ENCODE assay signal across 1 cellular context in genomic region chr2:101120124-101120996, GRCh38.
TF ChIP-seq lines count a peak whose summit lies in the region.

No MANE protein-coding gene starts in this region.

TF ChIP-seq in HepG2, 621 proteins besides CTCF, POLR2A, EP300 and RAD21 (continued from another document and continues in another):
- TF ChIP-seq, protein P1, sequence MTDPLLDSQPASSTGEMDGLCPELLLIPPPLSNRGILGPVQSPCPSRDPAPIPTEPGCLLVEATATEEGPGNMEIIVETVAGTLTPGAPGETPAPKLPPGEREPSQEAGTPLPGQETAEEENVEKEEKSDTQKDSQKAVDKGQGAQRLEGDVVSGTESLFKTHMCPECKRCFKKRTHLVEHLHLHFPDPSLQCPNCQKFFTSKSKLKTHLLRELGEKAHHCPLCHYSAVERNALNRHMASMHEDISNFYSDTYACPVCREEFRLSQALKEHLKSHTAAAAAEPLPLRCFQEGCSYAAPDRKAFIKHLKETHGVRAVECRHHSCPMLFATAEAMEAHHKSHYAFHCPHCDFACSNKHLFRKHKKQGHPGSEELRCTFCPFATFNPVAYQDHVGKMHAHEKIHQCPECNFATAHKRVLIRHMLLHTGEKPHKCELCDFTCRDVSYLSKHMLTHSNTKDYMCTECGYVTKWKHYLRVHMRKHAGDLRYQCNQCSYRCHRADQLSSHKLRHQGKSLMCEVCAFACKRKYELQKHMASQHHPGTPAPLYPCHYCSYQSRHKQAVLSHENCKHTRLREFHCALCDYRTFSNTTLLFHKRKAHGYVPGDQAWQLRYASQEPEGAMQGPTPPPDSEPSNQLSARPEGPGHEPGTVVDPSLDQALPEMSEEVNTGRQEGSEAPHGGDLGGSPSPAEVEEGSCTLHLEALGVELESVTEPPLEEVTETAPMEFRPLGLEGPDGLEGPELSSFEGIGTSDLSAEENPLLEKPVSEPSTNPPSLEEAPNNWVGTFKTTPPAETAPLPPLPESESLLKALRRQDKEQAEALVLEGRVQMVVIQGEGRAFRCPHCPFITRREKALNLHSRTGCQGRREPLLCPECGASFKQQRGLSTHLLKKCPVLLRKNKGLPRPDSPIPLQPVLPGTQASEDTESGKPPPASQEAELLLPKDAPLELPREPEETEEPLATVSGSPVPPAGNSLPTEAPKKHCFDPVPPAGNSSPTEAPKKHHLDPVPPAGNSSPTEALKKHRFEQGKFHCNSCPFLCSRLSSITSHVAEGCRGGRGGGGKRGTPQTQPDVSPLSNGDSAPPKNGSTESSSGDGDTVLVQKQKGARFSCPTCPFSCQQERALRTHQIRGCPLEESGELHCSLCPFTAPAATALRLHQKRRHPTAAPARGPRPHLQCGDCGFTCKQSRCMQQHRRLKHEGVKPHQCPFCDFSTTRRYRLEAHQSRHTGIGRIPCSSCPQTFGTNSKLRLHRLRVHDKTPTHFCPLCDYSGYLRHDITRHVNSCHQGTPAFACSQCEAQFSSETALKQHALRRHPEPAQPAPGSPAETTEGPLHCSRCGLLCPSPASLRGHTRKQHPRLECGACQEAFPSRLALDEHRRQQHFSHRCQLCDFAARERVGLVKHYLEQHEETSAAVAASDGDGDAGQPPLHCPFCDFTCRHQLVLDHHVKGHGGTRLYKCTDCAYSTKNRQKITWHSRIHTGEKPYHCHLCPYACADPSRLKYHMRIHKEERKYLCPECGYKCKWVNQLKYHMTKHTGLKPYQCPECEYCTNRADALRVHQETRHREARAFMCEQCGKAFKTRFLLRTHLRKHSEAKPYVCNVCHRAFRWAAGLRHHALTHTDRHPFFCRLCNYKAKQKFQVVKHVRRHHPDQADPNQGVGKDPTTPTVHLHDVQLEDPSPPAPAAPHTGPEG (CRISPR knock-in tag; IDR thresholded peaks at IDR 0.05): peak; percentile 85
- peak; percentile 75; the same call in 1 of the 2 replicates for TF ChIP-seq AHR (CRISPR knock-in tag; IDR thresholded peaks at IDR 0.05)
- TF ChIP-seq NFKB2 (CRISPR knock-in tag; IDR thresholded peaks at IDR 0.05; ENCODE audit: borderline replicate concordance): no peak
- TF ChIP-seq FOXC1 (CRISPR knock-in tag; IDR thresholded peaks at IDR 0.05; ENCODE audit: borderline replicate concordance): no peak
- peak; percentile 86 for TF ChIP-seq ZFP1 (CRISPR knock-in tag; IDR thresholded peaks at IDR 0.05)
- TF ChIP-seq U2AF2 (IDR thresholded peaks at IDR 0.05; ENCODE audit: low read depth, low read length): no peak
- no peak for TF ChIP-seq ZKSCAN1 (IDR thresholded peaks at IDR 0.05; ENCODE audit: low read length)
- TF ChIP-seq ZNF430 (CRISPR knock-in tag; IDR thresholded peaks at IDR 0.05): no peak
- peak; percentile 79; the same call in 1 of the 2 replicates for TF ChIP-seq ZBTB20 (CRISPR knock-in tag; IDR thresholded peaks at IDR 0.05; ENCODE audit: borderline replicate concordance, low read depth)
- peak; percentile 80 for TF ChIP-seq ARNTL (CRISPR knock-in tag; IDR thresholded peaks at IDR 0.05)
- TF ChIP-seq ZNF790 (CRISPR knock-in tag; IDR thresholded peaks at IDR 0.05; ENCODE audit: borderline replicate concordance): no peak
- TF ChIP-seq ZBTB34 (CRISPR knock-in tag; IDR thresholded peaks at IDR 0.05): no peak
- TF ChIP-seq ZBTB8A (CRISPR knock-in tag; IDR thresholded peaks at IDR 0.05; ENCODE audit: borderline replicate concordance, low read depth): no peak
- TF ChIP-seq, protein P2, sequence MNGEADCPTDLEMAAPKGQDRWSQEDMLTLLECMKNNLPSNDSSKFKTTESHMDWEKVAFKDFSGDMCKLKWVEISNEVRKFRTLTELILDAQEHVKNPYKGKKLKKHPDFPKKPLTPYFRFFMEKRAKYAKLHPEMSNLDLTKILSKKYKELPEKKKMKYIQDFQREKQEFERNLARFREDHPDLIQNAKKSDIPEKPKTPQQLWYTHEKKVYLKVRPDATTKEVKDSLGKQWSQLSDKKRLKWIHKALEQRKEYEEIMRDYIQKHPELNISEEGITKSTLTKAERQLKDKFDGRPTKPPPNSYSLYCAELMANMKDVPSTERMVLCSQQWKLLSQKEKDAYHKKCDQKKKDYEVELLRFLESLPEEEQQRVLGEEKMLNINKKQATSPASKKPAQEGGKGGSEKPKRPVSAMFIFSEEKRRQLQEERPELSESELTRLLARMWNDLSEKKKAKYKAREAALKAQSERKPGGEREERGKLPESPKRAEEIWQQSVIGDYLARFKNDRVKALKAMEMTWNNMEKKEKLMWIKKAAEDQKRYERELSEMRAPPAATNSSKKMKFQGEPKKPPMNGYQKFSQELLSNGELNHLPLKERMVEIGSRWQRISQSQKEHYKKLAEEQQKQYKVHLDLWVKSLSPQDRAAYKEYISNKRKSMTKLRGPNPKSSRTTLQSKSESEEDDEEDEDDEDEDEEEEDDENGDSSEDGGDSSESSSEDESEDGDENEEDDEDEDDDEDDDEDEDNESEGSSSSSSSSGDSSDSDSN (CRISPR knock-in tag; IDR thresholded peaks at IDR 0.05): no peak; the same call in 1 of the 2 replicates
- TF ChIP-seq ATF7-NPFF (CRISPR knock-in tag; IDR thresholded peaks at IDR 0.05; ENCODE audit: low read depth): no peak
- no peak for TF ChIP-seq RARG (CRISPR knock-in tag; IDR thresholded peaks at IDR 0.05; ENCODE audit: low read depth)
- TF ChIP-seq, protein P3, sequence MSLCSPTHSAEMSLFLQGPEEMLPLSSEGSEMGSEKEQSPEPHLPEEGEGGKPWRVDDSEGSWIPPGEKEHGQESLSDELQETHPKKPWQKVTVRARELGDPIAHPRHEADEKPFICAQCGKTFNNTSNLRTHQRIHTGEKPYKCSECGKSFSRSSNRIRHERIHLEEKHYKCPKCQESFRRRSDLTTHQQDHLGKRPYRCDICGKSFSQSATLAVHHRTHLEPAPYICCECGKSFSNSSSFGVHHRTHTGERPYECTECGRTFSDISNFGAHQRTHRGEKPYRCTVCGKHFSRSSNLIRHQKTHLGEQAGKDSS (CRISPR knock-in tag; IDR thresholded peaks at IDR 0.05; ENCODE audit: borderline replicate concordance, low read depth): peak; percentile 69; the same call in 1 of the 2 replicates
- TF ChIP-seq ZNF546 (CRISPR knock-in tag; conservative IDR thresholded peaks at IDR 0.05): no peak
- TF ChIP-seq RELA (CRISPR knock-in tag; IDR thresholded peaks at IDR 0.05): no peak
- TF ChIP-seq ATF4 (CRISPR knock-in tag; IDR thresholded peaks at IDR 0.05): peak in 1 of 2 experiments; percentile 26; a peak in 1 of 4 replicates
- TF ChIP-seq ZNF598 (CRISPR knock-in tag; IDR thresholded peaks at IDR 0.05; ENCODE audit: borderline replicate concordance): no peak
- no peak for TF ChIP-seq GRHL1 (CRISPR knock-in tag; conservative IDR thresholded peaks at IDR 0.05)
- TF ChIP-seq ZNF367 (CRISPR knock-in tag; IDR thresholded peaks at IDR 0.05; ENCODE audit: borderline replicate concordance): no peak
- TF ChIP-seq, protein P4, sequence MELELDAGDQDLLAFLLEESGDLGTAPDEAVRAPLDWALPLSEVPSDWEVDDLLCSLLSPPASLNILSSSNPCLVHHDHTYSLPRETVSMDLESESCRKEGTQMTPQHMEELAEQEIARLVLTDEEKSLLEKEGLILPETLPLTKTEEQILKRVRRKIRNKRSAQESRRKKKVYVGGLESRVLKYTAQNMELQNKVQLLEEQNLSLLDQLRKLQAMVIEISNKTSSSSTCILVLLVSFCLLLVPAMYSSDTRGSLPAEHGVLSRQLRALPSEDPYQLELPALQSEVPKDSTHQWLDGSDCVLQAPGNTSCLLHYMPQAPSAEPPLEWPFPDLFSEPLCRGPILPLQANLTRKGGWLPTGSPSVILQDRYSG (CRISPR knock-in tag; IDR thresholded peaks at IDR 0.05): no peak; the same call in 1 of the 2 replicates
- no peak for TF ChIP-seq MZF1 (CRISPR knock-in tag; IDR thresholded peaks at IDR 0.05; ENCODE audit: borderline replicate concordance)
- peak; percentile 82 for TF ChIP-seq HOXA3 (CRISPR knock-in tag; IDR thresholded peaks at IDR 0.05)
- peak; percentile 65 for TF ChIP-seq ZNF605 (CRISPR knock-in tag; IDR thresholded peaks at IDR 0.05)
- no peak for TF ChIP-seq KAT2B (IDR thresholded peaks at IDR 0.05; ENCODE audit: borderline replicate concordance, low read depth, low read length)
- TF ChIP-seq ZNF7 (CRISPR knock-in tag; IDR thresholded peaks at IDR 0.05): peak; percentile 100
- TF ChIP-seq REST (IDR thresholded peaks at IDR 0.05; ENCODE audit: borderline replicate concordance in 1 of 2, low read depth in 1 of 2, low read length in 2 of 2): no peak
- no peak for TF ChIP-seq ZNF616 (CRISPR knock-in tag; IDR thresholded peaks at IDR 0.05; ENCODE audit: low read depth)
- peak; percentile 83; the same call in 1 of the 2 replicates for TF ChIP-seq ZNF614 (CRISPR knock-in tag; IDR thresholded peaks at IDR 0.05; ENCODE audit: borderline replicate concordance)
- TF ChIP-seq, protein P5, sequence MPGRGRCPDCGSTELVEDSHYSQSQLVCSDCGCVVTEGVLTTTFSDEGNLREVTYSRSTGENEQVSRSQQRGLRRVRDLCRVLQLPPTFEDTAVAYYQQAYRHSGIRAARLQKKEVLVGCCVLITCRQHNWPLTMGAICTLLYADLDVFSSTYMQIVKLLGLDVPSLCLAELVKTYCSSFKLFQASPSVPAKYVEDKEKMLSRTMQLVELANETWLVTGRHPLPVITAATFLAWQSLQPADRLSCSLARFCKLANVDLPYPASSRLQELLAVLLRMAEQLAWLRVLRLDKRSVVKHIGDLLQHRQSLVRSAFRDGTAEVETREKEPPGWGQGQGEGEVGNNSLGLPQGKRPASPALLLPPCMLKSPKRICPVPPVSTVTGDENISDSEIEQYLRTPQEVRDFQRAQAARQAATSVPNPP (CRISPR knock-in tag; IDR thresholded peaks at IDR 0.05): no peak
- no peak for TF ChIP-seq TCF12 (IDR thresholded peaks at IDR 0.05)
- 0 out of 2 replicates have a peak, but pooled peaks have one; percentile 55 for TF ChIP-seq TCF12 (CRISPR knock-in tag; IDR thresholded peaks at IDR 0.05)
- TF ChIP-seq TBX2 (CRISPR knock-in tag; IDR thresholded peaks at IDR 0.05; ENCODE audit: borderline replicate concordance): peak; percentile 87
- TF ChIP-seq JUNB (CRISPR knock-in tag; IDR thresholded peaks at IDR 0.05; ENCODE audit: borderline replicate concordance): no peak; the same call in 1 of the 2 replicates
- TF ChIP-seq ZNF431 (CRISPR knock-in tag; IDR thresholded peaks at IDR 0.05; ENCODE audit: borderline replicate concordance, low read depth): peak; percentile 94; the same call in 1 of the 2 replicates
- TF ChIP-seq SMYD3 (CRISPR knock-in tag; IDR thresholded peaks at IDR 0.05): peak; percentile 70; the same call in 1 of the 2 replicates
- TF ChIP-seq RARA (CRISPR knock-in tag; IDR thresholded peaks at IDR 0.05): peak; percentile 95
- TF ChIP-seq ZNF224 (CRISPR knock-in tag; IDR thresholded peaks at IDR 0.05): no peak
- no peak for TF ChIP-seq SETDB1 (CRISPR knock-in tag; IDR thresholded peaks at IDR 0.05; ENCODE audit: borderline replicate concordance)
- TF ChIP-seq ZNF570 (CRISPR knock-in tag; IDR thresholded peaks at IDR 0.05; ENCODE audit: borderline replicate concordance): no peak
